In the genomic region with DNA sequence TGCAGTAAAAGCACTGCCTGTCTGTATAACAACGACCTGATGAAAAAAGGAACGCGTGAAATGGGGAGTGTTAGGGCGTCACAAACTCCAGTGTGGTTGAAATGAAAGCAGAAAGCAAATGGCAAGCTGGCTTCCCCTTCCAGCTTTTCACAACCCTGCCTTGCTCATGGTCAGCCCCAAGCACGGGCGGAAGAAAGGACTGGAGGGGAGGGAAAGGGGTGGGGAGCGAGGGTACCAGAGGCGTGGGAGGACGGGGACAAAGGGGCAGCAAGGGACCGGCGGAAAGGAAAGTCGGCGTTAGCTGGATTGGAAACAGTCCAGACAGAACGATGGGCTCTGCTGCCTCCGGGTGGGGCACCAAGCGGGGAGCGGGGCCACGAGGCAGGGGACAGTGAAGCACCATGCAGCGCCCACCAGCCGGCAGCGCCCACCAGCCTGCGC, we compare ENCODE assay signal across 7 cellular contexts. TPM values are rescaled to one million over a fixed set of nuclear protein-coding genes. Genes with fewer than 3 reads are reported as not detected.
A peak's percentile ranks its signal among the peaks of the same experiment; 100 is the strongest.
DNase-seq lines count a peak whose midpoint lies in the region; ATAC-seq and TF ChIP-seq lines count a peak whose summit lies in the region.

No MANE protein-coding gene starts in this region.

- DNase-seq in GM12865 (ENCODE audit: low read depth): no peak
- DNase-seq in activated B cell treated with CpG ODN at 0.5 μM for 24 hours: peak; percentile 24
- DNase-seq in fibroblast of pulmonary artery (ENCODE audit: low read depth): peak; percentile 44
- DNase-seq in posterior vena cava (ENCODE audit: low spot score): no peak

- POLR2A ChIA-PET in activated B cell treated with CpG ODN at 0.5 μM for 24 hours (lab: Charles Lee): interaction anchor here (0.5 to 2.5 kb wide), 7 partner anchors 10 to 1197 kb away, joined by 3 to 31 read pairs (median 4); a partner anchor contains a TSS

- H3K27me3 Mint-ChIP-seq in activated B cell treated with CpG ODN at 0.5 μM for 24 hours: no peaks in the 10 kb centered on the region

- no peaks in the 10 kb centered on the region for H3K9me3 Mint-ChIP-seq in activated B cell treated with CpG ODN at 0.5 μM for 24 hours

- peak overlapping the region; percentile 75 for H3K27ac Mint-ChIP-seq in activated B cell treated with CpG ODN at 0.5 μM for 24 hours

- CTCF ChIA-PET in activated B cell treated with CpG ODN at 0.5 μM for 24 hours (lab: Charles Lee): interaction anchor here (1.4 kb wide), 1 partner anchor 10 kb away, joined by 4 read pairs; a partner anchor contains a TSS

- H3K9me3 ChIP-seq in neutrophil: no peaks in the 10 kb centered on the region

- ATAC-seq in GM21619 (IDR thresholded peaks at IDR 0.05; ENCODE audit: unreplicated experiment) (peak; percentile 25), activated B cell treated with CpG ODN at 0.5 μM for 24 hours (ENCODE audit: low read depth) (peak; percentile 67)

- H3K9ac ChIP-seq in KMS-11: peak overlapping the region; percentile 87

- intact Hi-C loops in activated B cell treated with CpG ODN at 0.5 μM for 24 hours (cut with micrococcal nuclease) (no loop called here), posterior vena cava (cut with DNase I) (no loop called here)

- H2AFZ ChIP-seq in KMS-11 (ENCODE audit: low read depth): peak overlapping the region; percentile 56

- H4K20me1 ChIP-seq in KMS-11 (ENCODE audit: insufficient read depth): no peaks in the 10 kb centered on the region

- peaks cover 6% of the 10 kb centered on the region for H3K36me3 Mint-ChIP-seq in activated B cell treated with CpG ODN at 0.5 μM for 24 hours (ENCODE audit: low read depth)

- TF ChIP-seq CTCF in GM12865 (IDR thresholded peaks at IDR 0.05; ENCODE audit: insufficient read depth, low read depth, low read length, missing control alignments): no peak
- no peak for TF ChIP-seq CTCF in KMS-11 (conservative IDR thresholded peaks at IDR 0.05; ENCODE audit: low read depth, low read length)
- no peak for TF ChIP-seq CTCF in activated B cell treated with CpG ODN at 0.5 μM for 24 hours (IDR thresholded peaks at IDR 0.05)
- TF ChIP-seq CTCF in fibroblast of pulmonary artery (IDR thresholded peaks at IDR 0.05; ENCODE audit: low read length, missing control alignments): no peak
- no peak for TF ChIP-seq CTCF in neutrophil (IDR thresholded peaks at IDR 0.05)

- H3K4me3 Mint-ChIP-seq in activated B cell treated with CpG ODN at 0.5 μM for 24 hours: peak overlapping the region; percentile 87

- peaks cover 26% of the 10 kb centered on the region for H3K4me1 Mint-ChIP-seq in activated B cell treated with CpG ODN at 0.5 μM for 24 hours

- no peaks in the 10 kb centered on the region for H3K27me3 ChIP-seq in KMS-11 (ENCODE audit: insufficient read depth, low read depth)
- H3K27me3 ChIP-seq in neutrophil: no peaks in the 10 kb centered on the region

- H3K27ac ChIP-seq in KMS-11 (peak overlapping the region; percentile 89), neutrophil (peak overlapping the region; percentile 90)

- H3K4me3 ChIP-seq in GM12865 (ENCODE audit: low read depth, low read length): peak overlapping the region; percentile 62
- peak overlapping the region; percentile 24 for H3K4me3 ChIP-seq in KMS-11 (IDR thresholded peaks at IDR 0.05; ENCODE audit: insufficient read depth, low read depth, low read length)
- H3K4me3 ChIP-seq in fibroblast of pulmonary artery (replicated peaks; ENCODE audit: low read depth, low read length): peak overlapping the region; percentile 59
- peak overlapping the region; percentile 83 to 86 for H3K4me3 ChIP-seq in neutrophil (ENCODE audit: low read depth in 1 of 2, low read length in 1 of 2)

- H3K36me3 ChIP-seq in KMS-11 (ENCODE audit: insufficient read depth): no peaks in the 10 kb centered on the region
- no peaks in the 10 kb centered on the region for H3K36me3 ChIP-seq in neutrophil

- H3K4me2 ChIP-seq in KMS-11: peak overlapping the region; percentile 59

- H3K4me1 ChIP-seq in KMS-11 (ENCODE audit: low read depth, poor library complexity, severe bottlenecking) (peaks cover 26% of the 10 kb centered on the region), neutrophil (ENCODE audit: control insufficient read depth in 1 of 2, insufficient read depth in 1 of 2, low read depth in 1 of 2, low read length in 1 of 2) (peaks cover 29 to 32% of the 10 kb centered on the region in 2 experiments)

- H3K79me2 ChIP-seq in KMS-11 (ENCODE audit: insufficient read depth, low read depth): peaks cover 27% of the 10 kb centered on the region; the same call in 1 of the 2 replicates

RNA-seq across cellular contexts. Expression of a gene that starts 9.6 kb away (rescaled TPM):
- total RNA-seq in activated B cell treated with CpG ODN at 0.5 μM for 24 hours (42.5 and 45.2 TPM in 2 replicates), posterior vena cava (10 to 100 TPM; 42.0 to 44.4 TPM)

Comparison
In these comparisons a context has a peak if more than half of its experiments do, and no peak if none do; other contexts are left out.
1. DNase-seq: peak in activated B cell treated with CpG ODN at 0.5 μM for 24 hours (single experiment) and fibroblast of pulmonary artery (single experiment); none in GM12865 (single experiment) and posterior vena cava (single experiment).
2. H3K4me3 ChIP-seq: peak in every context shown above with its lines; median percentile 84 in neutrophil; 62 in GM12865; 59 in fibroblast of pulmonary artery; 24 in KMS-11.